ENCODE assay signal across 23 cellular contexts in the genomic region with DNA sequence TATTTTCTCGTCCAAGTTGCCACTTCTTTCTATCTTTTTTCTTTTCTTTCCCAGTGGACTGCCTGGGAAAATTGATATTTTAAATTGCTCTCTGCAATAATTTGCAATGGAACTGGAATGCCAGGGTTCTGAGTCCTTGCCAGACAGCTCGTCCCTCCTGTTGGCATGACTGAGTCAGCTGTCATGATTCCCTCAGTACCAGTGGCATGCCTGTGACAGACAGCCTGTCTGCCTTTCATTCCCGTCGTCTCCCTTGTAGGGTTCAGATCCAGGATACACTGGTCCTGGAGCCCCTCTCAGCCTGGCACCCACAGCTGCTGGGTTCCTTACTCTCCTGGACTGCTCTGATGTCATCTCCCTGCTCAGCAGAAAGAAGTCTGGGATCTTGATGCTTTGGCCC.
A peak's percentile ranks its signal among the peaks of the same experiment; 100 is the strongest.
DNase-seq lines count a peak whose midpoint lies in the region; ATAC-seq and TF ChIP-seq lines count a peak whose summit lies in the region.
"Had no signal": no experiment of that assay in that cellular context is flagged by ENCODE, and none has a peak within 500 bp of the region (broad histone marks: within the 10 kb centered on the region; RNA-seq: fewer than 3 reads in every experiment).

No MANE protein-coding gene starts in this region.

- peak overlapping the region; percentile 81 for H3K23ac ChIP-seq in neuronal stem cell (ENCODE audit: low read depth, low read length, poor library complexity)

- H2BK12ac ChIP-seq in neuronal stem cell (ENCODE audit: low read length) = no peak overlapping the region

- DNase-seq in LHCN-M2 (ENCODE audit: low read depth) (peak; percentile 17), kidney glomerular epithelial cell (lab: John Stamatoyannopoulos, UW) (peak; percentile 6), neuronal stem cell (ENCODE audit: low spot score) (no peak), NOMO-1 treated with dmso at 0.1 percent for 144 hours (lab: John Stamatoyannopoulos, UW; ENCODE audit: unreplicated experiment) (no peak)
- DNase-seq: Caco-2; CD4-positive, alpha-beta T cell; DMS 273 treated with DMSO at 0.1 percent for 48 hours; DMS79 treated with DMSO at 0.1 percent for 48 hours; H7; MM.1S; NCI-H1048; NCI-H1417 treated with DMSO at 0.1 percent for 48 hours; NCI-H187; NCI-H510A; SHP77 treated with DMSO at 0.1 percent for 48 hours had no signal

- H3K27me3 ChIP-seq in neuronal stem cell (ENCODE audit: control insufficient read depth in 3 of 3, insufficient read depth in 3 of 3, low read depth in 1 of 3, low read length in 3 of 3) = no peaks in the 10 kb centered on the region
- H3K27me3 ChIP-seq: BLaER1 had no signal

- H2AK5ac ChIP-seq in neuronal stem cell (ENCODE audit: low read depth, low read length) = no peak overlapping the region

- peaks cover 3% of the 10 kb centered on the region for H3K79me1 ChIP-seq in neuronal stem cell (ENCODE audit: low read depth, low read length)

- no peaks in the 10 kb centered on the region for H3K9me3 ChIP-seq in neuronal stem cell (replicated peaks in 1 of 2; ENCODE audit: control insufficient read depth in 2 of 2, insufficient read depth in 1 of 2, low read depth in 1 of 2, low read length in 2 of 2)
- H3K9me3 ChIP-seq: BLaER1, Caco-2 had no signal

- H4K91ac ChIP-seq in neuronal stem cell (ENCODE audit: low read depth, low read length, poor library complexity) = no peak overlapping the region

- H3K27ac ChIP-seq in neuronal stem cell (replicated peaks; ENCODE audit: low read length) = no peak overlapping the region
- H3K27ac ChIP-seq: BLaER1, HL-60, RWPE1 had no signal

- H4K8ac ChIP-seq in neuronal stem cell (ENCODE audit: low read depth, low read length) = no peak overlapping the region

- H3K4me1 ChIP-seq in neuronal stem cell (ENCODE audit: control insufficient read depth in 2 of 2, insufficient read depth in 1 of 2, low read depth in 1 of 2, low read length in 2 of 2) = no peaks in the 10 kb centered on the region
- H3K4me1 ChIP-seq: BLaER1, Caco-2 had no signal

- H3K4me3 Mint-ChIP-seq in brain = no peak overlapping the region
- H3K4me3 Mint-ChIP-seq: CD4-positive, alpha-beta T cell had no signal

- peak overlapping the region in 4 of 5 experiments; percentile 13 to 93 (median 65) for H3K27ac Mint-ChIP-seq in brain
- H3K27ac Mint-ChIP-seq: CD4-positive, alpha-beta T cell had no signal

- H3K4me2 ChIP-seq in neuronal stem cell (ENCODE audit: insufficient read depth, low read length, poor library complexity, severe bottlenecking) = no peak overlapping the region
- H3K4me2 ChIP-seq: BLaER1 had no signal

- no peak overlapping the region for H3K14ac ChIP-seq in neuronal stem cell (ENCODE audit: low read length)

- H2BK15ac ChIP-seq in neuronal stem cell (ENCODE audit: low read length) = no peak overlapping the region

- no peaks in the 10 kb centered on the region for H3K27me3 Mint-ChIP-seq in brain
- H3K27me3 Mint-ChIP-seq: CD4-positive, alpha-beta T cell had no signal

- H3K36me3 ChIP-seq in neuronal stem cell (replicated peaks in 1 of 2; ENCODE audit: control insufficient read depth in 2 of 2, insufficient read depth in 2 of 2, low read length in 2 of 2) = peaks cover 18 to 74% of the 10 kb centered on the region in 2 donors

- H3K36me3 Mint-ChIP-seq in brain = peaks cover 77% of the 10 kb centered on the region

- no peak overlapping the region for H2BK120ac ChIP-seq in neuronal stem cell (ENCODE audit: low read depth, low read length)

- ATAC-seq in HG02610 (IDR thresholded peaks at IDR 0.05; ENCODE audit: unreplicated experiment) (no peak), HG02970 (IDR thresholded peaks at IDR 0.05; ENCODE audit: low FRiP score, unreplicated experiment) (no peak)
- ATAC-seq: HepG2, K562 had no signal

- no peaks in the 10 kb centered on the region for H3K4me1 Mint-ChIP-seq in brain

- H2AFZ ChIP-seq in neuronal stem cell (ENCODE audit: low read length) = no peak overlapping the region

- H3K4me3 ChIP-seq in neuronal stem cell (ENCODE audit: low read length in 2 of 2) = no peak overlapping the region
- H3K4me3 ChIP-seq: BLaER1, K562 had no signal

- peak overlapping the region; percentile 13 for H3K18ac ChIP-seq in neuronal stem cell (ENCODE audit: low read length)

- WGBS in neuronal stem cell (ENCODE audit: extremely low coverage in 2 of 2, insufficient read length in 2 of 2, insufficient replicate concordance in 1 of 2), 2 donors = no CpG with 5 or more reads among the region's 4 CpGs

- TF ChIP-seq CTCF in brain (conservative IDR thresholded peaks at IDR 0.05) = no peak

- H3K9ac ChIP-seq in neuronal stem cell (ENCODE audit: low read depth, low read length, poor library complexity) = no peak overlapping the region
- H3K9ac ChIP-seq: BLaER1 had no signal

- no peak overlapping the region for H3K4ac ChIP-seq in neuronal stem cell (ENCODE audit: low read length)

- peaks cover 0 to 4% (median 0%) of the 10 kb centered on the region in 5 experiments for H3K9me3 Mint-ChIP-seq in brain
- H3K9me3 Mint-ChIP-seq: CD4-positive, alpha-beta T cell had no signal

- H2BK5ac ChIP-seq in neuronal stem cell (ENCODE audit: low read length) = no peak overlapping the region

Comparison
In these comparisons a context has a peak if more than half of its experiments do, and no peak if none do; other contexts are left out.
1. DNase-seq: peak in LHCN-M2 (single experiment) and kidney glomerular epithelial cell (single experiment); none in neuronal stem cell (single experiment) and NOMO-1 treated with dmso at 0.1 percent for 144 hours (single experiment).